ENCODE assay signal across 11 cellular contexts in the genomic region with DNA sequence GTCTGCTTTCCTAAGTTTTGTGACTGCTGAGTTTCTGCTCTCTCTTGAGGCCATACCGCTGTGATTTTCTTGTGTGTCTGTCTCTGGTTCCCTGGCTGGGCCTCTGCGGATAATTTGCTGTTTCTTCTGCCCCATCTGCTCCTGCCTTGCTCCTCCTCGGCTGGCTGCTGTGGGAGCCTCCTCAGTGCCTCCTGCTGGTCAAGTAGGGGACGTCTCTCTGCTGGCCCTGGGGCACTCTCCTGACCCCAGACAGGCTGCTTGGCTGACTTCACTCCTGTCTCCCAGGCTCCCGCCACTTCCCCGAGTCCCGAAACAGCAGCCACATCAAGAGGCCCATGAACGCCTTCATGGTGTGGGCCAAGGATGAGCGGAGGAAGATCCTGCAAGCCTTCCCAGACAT. TPM values are rescaled to one million over a fixed set of nuclear protein-coding genes. Genes with fewer than 3 reads are reported as not detected.
DNase-seq lines count a peak whose midpoint lies in the region; ATAC-seq, FAIRE-seq and TF ChIP-seq lines count a peak whose summit lies in the region.
"Had no signal": no experiment of that assay in that cellular context is flagged by ENCODE, and none has a peak within 500 bp of the region (broad histone marks: within the 10 kb centered on the region; RNA-seq: fewer than 3 reads in every experiment).

No MANE protein-coding gene starts in this region.

- H3K4me3 ChIP-seq in endothelial cell of umbilical vein (replicated peaks in 1 of 3; ENCODE audit: insufficient read depth in 1 of 3, low read depth in 1 of 3, low read length in 3 of 3) (no peak overlapping the region), psoas muscle (no peak overlapping the region)

- H3K9ac ChIP-seq in endothelial cell of umbilical vein (replicated peaks; ENCODE audit: extremely low read depth, insufficient read depth, low read length) = no peak overlapping the region

- no peak for ATAC-seq in psoas muscle
- ATAC-seq: sciatic nerve had no signal

- H3K36me3 ChIP-seq in endothelial cell of umbilical vein (ENCODE audit: control insufficient read depth in 2 of 2, extremely low read depth in 1 of 2, insufficient read depth in 2 of 2, low read length in 2 of 2) (peaks cover 0 to 49% of the 10 kb centered on the region in 2 experiments), psoas muscle (ENCODE audit: insufficient read depth in 1 of 2, low read depth in 1 of 2) (peaks cover 0 to 78% of the 10 kb centered on the region in 2 donors)

- H3K27me3 Mint-ChIP-seq in mesothelial cell of epicardium (ENCODE audit: low read depth) = no peaks in the 10 kb centered on the region

- H3K27ac ChIP-seq in endothelial cell of umbilical vein (ENCODE audit: insufficient read depth, low read depth, low read length) (no peak overlapping the region), psoas muscle (no peak overlapping the region), RWPE1 (no peak overlapping the region)

- DNase-seq in NCI-H82 treated with DMSO at 0.1 percent for 48 hours (lab: John Stamatoyannopoulos, UW; ENCODE audit: unreplicated experiment) (peak; percentile 19), endothelial cell of umbilical vein (ENCODE audit: low read depth, low spot score) (peak; percentile 19), psoas muscle (no peak), NCI-H748 (lab: John Stamatoyannopoulos, UW; ENCODE audit: unreplicated experiment) (no peak), mesothelial cell of epicardium (ENCODE audit: low spot score in 2 of 2, unreplicated experiment in 2 of 2) (no peak), RWPE1 (ENCODE audit: low spot score) (no peak)
- DNase-seq: NCI-H2081 treated with DMSO at 0.1 percent for 48 hours had no signal

- no peaks in the 10 kb centered on the region for H3K79me2 ChIP-seq in endothelial cell of umbilical vein (ENCODE audit: control insufficient read depth, insufficient read depth, low read length)

- POLR2A ChIA-PET in endothelial cell of umbilical vein (lab: Charles Lee) = no interaction called here
- POLR2A ChIA-PET in RWPE1 (lab: Yijun Ruan, JAX; ENCODE audit: low non-redundant PET) = no interaction called here

- H3K4me1 ChIP-seq in endothelial cell of umbilical vein (ENCODE audit: control insufficient read depth, extremely low read depth, insufficient read depth, low read length) (peaks cover 6% of the 10 kb centered on the region), psoas muscle (peaks cover 12% of the 10 kb centered on the region)

- peaks cover 18% of the 10 kb centered on the region for H3K4me1 Mint-ChIP-seq in mesothelial cell of epicardium

- intact Hi-C loops in endothelial cell of umbilical vein (cut with micrococcal nuclease) (loop anchor here (10.0 kb wide), 1 partner anchor 129 kb away; no protein-coding TSS in a partner anchor), psoas muscle (cut with DNase I) (no loop called here)

- no peaks in the 10 kb centered on the region for H4K20me1 ChIP-seq in endothelial cell of umbilical vein (replicated peaks; ENCODE audit: control insufficient read depth, extremely low read depth, insufficient read depth, low read length)

- no TSS peak for BruUV-seq in endothelial cell of umbilical vein (replicated peaks; lab: Mats Ljungman, UMichigan)

- no peak overlapping the region for H2AFZ ChIP-seq in endothelial cell of umbilical vein (ENCODE audit: low read depth, low read length)

- H3K36me3 Mint-ChIP-seq in mesothelial cell of epicardium = peaks cover 26% of the 10 kb centered on the region

- TF ChIP-seq CTCF in GM12873 (IDR thresholded peaks at IDR 0.05; ENCODE audit: insufficient read depth, low read depth, low read length, missing control alignments) (peak; percentile 43), endothelial cell of umbilical vein (IDR thresholded peaks at IDR 0.05; ENCODE audit: extremely low read depth in 1 of 2, insufficient read depth in 1 of 2, low read depth in 1 of 2, low read length in 2 of 2) (peak; percentile 40 to 70), psoas muscle (IDR thresholded peaks at IDR 0.05) (peak; percentile 7), mesothelial cell of epicardium (IDR thresholded peaks at IDR 0.05; ENCODE audit: unreplicated experiment) (no peak), RWPE1 (conservative IDR thresholded peaks at IDR 0.05; ENCODE audit: low read depth) (no peak)

- 60 to 85% (median 66%) methylated on average over 9 of the region's 9 CpGs for WGBS in psoas muscle, 3 donors

- H3K9me1 ChIP-seq in endothelial cell of umbilical vein (replicated peaks; ENCODE audit: control insufficient read depth, extremely low read depth, insufficient read depth, low read length) = no peaks in the 10 kb centered on the region

- CTCF ChIA-PET in endothelial cell of umbilical vein (lab: Charles Lee) (interaction anchor here (0.9 to 19.0 kb wide), 2 partner anchors 45 to 257 kb away, joined by 3 to 903 read pairs; partner anchors contain the start of gene SNRPE), RWPE1 (lab: Yijun Ruan, JAX) (interaction anchor here (2.9 kb wide), 1 partner anchor 252 kb away, joined by 13 read pairs; no protein-coding TSS in a partner anchor)

- dilution Hi-C loops in endothelial cell of umbilical vein (cut with MboI; ENCODE audit: extremely low pct_ligation_motif_present, low sequenced_read_pairs) = no loop called here

- H3K27me3 ChIP-seq in endothelial cell of umbilical vein (ENCODE audit: control insufficient read depth in 2 of 2, insufficient read depth in 2 of 2, low read length in 2 of 2) = no peaks in the 10 kb centered on the region
- H3K27me3 ChIP-seq in psoas muscle (ENCODE audit: insufficient read depth in 3 of 3, low read length in 2 of 3) = no peaks in the 10 kb centered on the region

- H3K27ac Mint-ChIP-seq in mesothelial cell of epicardium = no peak overlapping the region

- H3K4me3 Mint-ChIP-seq in mesothelial cell of epicardium = no peak overlapping the region

- H3K4me2 ChIP-seq in endothelial cell of umbilical vein (ENCODE audit: insufficient read depth, low read length) = no peak overlapping the region

- no peak for TF ChIP-seq POLR2A in endothelial cell of umbilical vein (IDR thresholded peaks at IDR 0.05; ENCODE audit: low read depth, low read length)

- no peaks in the 10 kb centered on the region for H3K9me3 ChIP-seq in endothelial cell of umbilical vein (replicated peaks; ENCODE audit: control insufficient read depth, insufficient read depth, low read length)
- H3K9me3 ChIP-seq in psoas muscle = no peaks in the 10 kb centered on the region

- no peaks in the 10 kb centered on the region for H3K9me3 Mint-ChIP-seq in mesothelial cell of epicardium

- FAIRE-seq in endothelial cell of umbilical vein (lab: Jason Lieb, UNC) = no peak
- FAIRE-seq: TTC549 had no signal

TF ChIP-seq in endothelial cell of umbilical vein, 7 proteins besides CTCF, POLR2A, EP300 and RAD21 (continues in another document):
- no peak for TF ChIP-seq GATA2 (IDR thresholded peaks at IDR 0.05; ENCODE audit: insufficient read depth, insufficient read length, low read depth, low read length)
- TF ChIP-seq JUN (IDR thresholded peaks at IDR 0.05; ENCODE audit: borderline replicate concordance, insufficient read depth, insufficient read length, low read depth) = no peak
- no peak for TF ChIP-seq EZH2 (IDR thresholded peaks at IDR 0.05; ENCODE audit: borderline replicate concordance, low read depth, low read length, severe bottlenecking)
- TF ChIP-seq MYC (IDR thresholded peaks at IDR 0.05; ENCODE audit: low read depth, low read length) = no peak
- no peak for TF ChIP-seq FOS (IDR thresholded peaks at IDR 0.05; ENCODE audit: borderline replicate concordance, insufficient read depth, low read length)

RNA-seq across cellular contexts. Expression of gene ETNK2, which starts 28.5 kb away (rescaled TPM):
- total RNA-seq in endothelial cell of umbilical vein (13.5 and 15.5 TPM in 2 replicates), psoas muscle (1 to 10 TPM in 2 of 4 donors, under 1 TPM in 2; 0.88 to 1.7 (median 1.0) TPM), mesothelial cell of epicardium (18.5 to 19.2 TPM (median 18.9 TPM) in 3 replicates)
- polyA plus RNA-seq in endothelial cell of umbilical vein (27.5 and 32.9 TPM in 2 replicates), psoas muscle (1 to 10 TPM in 2 of 3 donors, under 1 TPM in 1; 0.62 to 1.7 (median 1.3) TPM)
- 21.2 and 23.3 TPM in 2 replicates for polyA plus RNA-seq in endothelial cell of umbilical vein (2011; cell fraction: cytosol; rRNA removed)
- polyA plus RNA-seq in endothelial cell of umbilical vein (2011; cell fraction: nucleus; rRNA removed) = 12.9 and 13.5 TPM in 2 replicates
- polyA plus RNA-seq in endothelial cell of umbilical vein (2012) = 17.5 and 18.0 TPM in 2 replicates
- polyA minus RNA-seq in endothelial cell of umbilical vein = 37.9 and 50.1 TPM in 2 replicates
- polyA minus RNA-seq in endothelial cell of umbilical vein (2011; cell fraction: cytosol; rRNA and poly(A)+ RNA removed) = not detected
- 9.8 and 10.2 TPM in 2 replicates for polyA minus RNA-seq in endothelial cell of umbilical vein (2011; cell fraction: nucleus; rRNA and poly(A)+ RNA removed)

RNA-seq across cellular contexts. Expression of gene REN, which starts 42.8 kb away (rescaled TPM):
- not detected in 2 replicates for total RNA-seq in endothelial cell of umbilical vein
- 0.11 TPM in 1 of 2 replicates, not detected in the other for polyA plus RNA-seq in endothelial cell of umbilical vein
- polyA plus RNA-seq in endothelial cell of umbilical vein (2011; cell fraction: cytosol; rRNA removed) = not detected in 2 replicates
- 0.13 TPM in 1 of 2 replicates, not detected in the other for polyA plus RNA-seq in endothelial cell of umbilical vein (2011; cell fraction: nucleus; rRNA removed)
- polyA plus RNA-seq in endothelial cell of umbilical vein (2012) = not detected in 2 replicates
- 0.25 TPM in 1 of 2 replicates, not detected in the other for polyA minus RNA-seq in endothelial cell of umbilical vein
- not detected for polyA minus RNA-seq in endothelial cell of umbilical vein (2011; cell fraction: cytosol; rRNA and poly(A)+ RNA removed)
- polyA minus RNA-seq in endothelial cell of umbilical vein (2011; cell fraction: nucleus; rRNA and poly(A)+ RNA removed) = not detected in 2 replicates
- not detected for total RNA-seq in psoas muscle
- not detected for polyA plus RNA-seq in psoas muscle
- total RNA-seq in mesothelial cell of epicardium = 0.29 to 0.41 TPM in 2 of 3 replicates, not detected in the other
- total RNA-seq: sciatic nerve, temporal lobe had no signal

RNA-seq across cellular contexts. Expression of gene SOX13, which starts 50.5 kb away (rescaled TPM):
- total RNA-seq in endothelial cell of umbilical vein (38.0 and 40.8 TPM in 2 replicates), psoas muscle (10 to 100 TPM in 2 of 4 donors, 1 to 10 TPM in 2; 8.5 to 19.6 (median 9.4) TPM), mesothelial cell of epicardium (58.0 to 61.7 TPM (median 61.7 TPM) in 3 replicates)
- polyA plus RNA-seq in endothelial cell of umbilical vein (50.4 and 57.7 TPM in 2 replicates), psoas muscle (10 to 100 TPM in 1 of 3 donors, 1 to 10 TPM in 2; 5.2 to 13.1 (median 9.4) TPM)
- 26.7 and 27.7 TPM in 2 replicates for polyA plus RNA-seq in endothelial cell of umbilical vein (2011; cell fraction: cytosol; rRNA removed)
- polyA plus RNA-seq in endothelial cell of umbilical vein (2011; cell fraction: nucleus; rRNA removed) = 90.4 and 91.7 TPM in 2 replicates
- 12.4 and 13.2 TPM in 2 replicates for polyA plus RNA-seq in endothelial cell of umbilical vein (2012)
- 54.1 and 56.9 TPM in 2 replicates for polyA minus RNA-seq in endothelial cell of umbilical vein
- 28.9 TPM for polyA minus RNA-seq in endothelial cell of umbilical vein (2011; cell fraction: cytosol; rRNA and poly(A)+ RNA removed)
- polyA minus RNA-seq in endothelial cell of umbilical vein (2011; cell fraction: nucleus; rRNA and poly(A)+ RNA removed) = 42.6 and 56.7 TPM in 2 replicates

Comparison
In these comparisons a context has a peak if more than half of its experiments do, and no peak if none do; other contexts are left out.
1. CTCF ChIP-seq: peak in GM12873 (single experiment), endothelial cell of umbilical vein (2 of 2) and psoas muscle (single experiment); none in mesothelial cell of epicardium (single experiment) and RWPE1 (single experiment).
2. DNase-seq: peak in NCI-H82 treated with DMSO at 0.1 percent for 48 hours (single experiment) and endothelial cell of umbilical vein (single experiment); none in psoas muscle (0 of 2), NCI-H748 (single experiment), mesothelial cell of epicardium (0 of 2) and RWPE1 (single experiment).